Comparison of ENCODE assay signal across 13 cellular contexts in genomic region chr14:50333010-50333409, GRCh38. TPM values are rescaled to one million over a fixed set of nuclear protein-coding genes. Genes with fewer than 3 reads are reported as not detected.
DNase-seq lines count a peak whose midpoint lies in the region; ATAC-seq and TF ChIP-seq lines count a peak whose summit lies in the region.
"Had no signal": no experiment of that assay in that cellular context is flagged by ENCODE, and none has a peak within 500 bp of the region (broad histone marks: within the 10 kb centered on the region; RNA-seq: fewer than 3 reads in every experiment).

No MANE protein-coding gene starts in this region.

- peak; percentile 53 for ATAC-seq in sciatic nerve
- no peak for ATAC-seq in GM18907 (IDR thresholded peaks at IDR 0.05; ENCODE audit: unreplicated experiment)
- ATAC-seq: WTC11 had no signal

- H3K27ac ChIP-seq in adrenal gland (peak overlapping the region in 1 of 5 donors; percentile 33), tibial nerve (peak overlapping the region in 1 of 4 donors; percentile 8)
- H3K27ac ChIP-seq: parathyroid adenoma, tibial artery had no signal

- H3K9me3 ChIP-seq in adrenal gland (replicated peaks in 1 of 3) (no peaks in the 10 kb centered on the region), tibial nerve (no peaks in the 10 kb centered on the region)
- H3K9me3 ChIP-seq: tibial artery had no signal

- H3K36me3 ChIP-seq in adrenal gland (replicated peaks in 1 of 2) (peaks cover 0 to 3% of the 10 kb centered on the region in 2 donors), tibial nerve (peaks cover 0 to 25% (median 0%) of the 10 kb centered on the region in 3 donors)

- H3K4me1 ChIP-seq in adrenal gland (replicated peaks in 1 of 2) (peaks cover 0 to 25% of the 10 kb centered on the region in 2 donors), tibial nerve (peaks cover 0 to 29% (median 14%) of the 10 kb centered on the region in 4 donors)
- H3K4me1 ChIP-seq: parathyroid adenoma had no signal

- TF ChIP-seq EP300 in tibial nerve (IDR thresholded peaks at IDR 0.05): peak in 1 of 2 donors; percentile 43

- no peak for TF ChIP-seq CTCF in adrenal gland (IDR thresholded peaks at IDR 0.05)
- no peak for TF ChIP-seq CTCF in fibroblast of villous mesenchyme (IDR thresholded peaks at IDR 0.05; ENCODE audit: insufficient read depth, low read depth, low read length)
- no peak for TF ChIP-seq CTCF in tibial nerve (IDR thresholded peaks at IDR 0.05)

- H3K27me3 ChIP-seq in adrenal gland (no peaks in the 10 kb centered on the region), tibial nerve (no peaks in the 10 kb centered on the region)
- H3K27me3 ChIP-seq: tibial artery had no signal

- WGBS in adrenal gland, 4 donors: 16 to 37% (median 30%) methylated on average over 3 of the region's 3 CpGs
- 68 to 75% methylated on average over 3 of the region's 3 CpGs for WGBS in tibial nerve, 2 donors

- intact Hi-C loops in adrenal gland (cut with DNase I) (no loop called here), sciatic nerve (cut with DNase I) (no loop called here)

- peak; percentile 73 for DNase-seq in GM04503 (ENCODE audit: low read depth)
- DNase-seq in adrenal gland: peak in 6 of 7 donors; percentile 48 to 81 (median 70)
- DNase-seq in fibroblast of villous mesenchyme (ENCODE audit: low read depth): peak; percentile 92
- DNase-seq in sciatic nerve (ENCODE audit: low spot score): no peak
- no peak for DNase-seq in NCI-H526 (lab: John Stamatoyannopoulos, UW)
- DNase-seq in 8988T: no peak
- no peak for DNase-seq in tibial nerve (ENCODE audit: low spot score in 2 of 2)
- DNase-seq: effector CD4-positive, alpha-beta T cell; NCI-H446 treated with DMSO at 0.1 percent for 48 hours had no signal

- H3K4me3 ChIP-seq in adrenal gland (no peak overlapping the region), fibroblast of villous mesenchyme (ENCODE audit: low read depth, low read length) (no peak overlapping the region), tibial nerve (no peak overlapping the region)
- H3K4me3 ChIP-seq: tibial artery had no signal

- TF ChIP-seq POLR2A in adrenal gland (IDR thresholded peaks at IDR 0.05) (no peak), tibial nerve (IDR thresholded peaks at IDR 0.05) (no peak)

RNA-seq across cellular contexts. Expression of gene DMAC2L, which starts 20.9 kb away (rescaled TPM):
- total RNA-seq in adrenal gland (10 to 100 TPM in 6 of 8 donors, 1 to 10 TPM in 2; 4.8 to 19.9 (median 13.7) TPM), fibroblast of villous mesenchyme (3.5 and 5.2 TPM in 2 replicates), sciatic nerve (22.2 TPM), tibial nerve (10 to 100 TPM in 3 of 4 donors, 1 to 10 TPM in 1; 7.5 to 23.1 (median 20.4) TPM)
- 10 to 100 TPM in 2 of 3 donors, 1 to 10 TPM in 1; 9.4 to 15.0 (median 12.3) TPM for polyA plus RNA-seq in adrenal gland

RNA-seq across cellular contexts. Expression of gene L2HGDH, which starts 21.0 kb away (rescaled TPM):
- total RNA-seq in adrenal gland: 1 to 10 TPM; 1.3 to 8.9 (median 4.8) TPM
- 1 to 10 TPM; 1.2 to 5.7 (median 1.3) TPM for polyA plus RNA-seq in adrenal gland
- total RNA-seq in fibroblast of villous mesenchyme: 3.5 and 4.3 TPM in 2 replicates
- total RNA-seq in sciatic nerve: 4.6 TPM
- total RNA-seq in tibial nerve: 10 to 100 TPM in 1 of 4 donors, 1 to 10 TPM in 3; 2.0 to 16.2 (median 3.9) TPM

Comparison
In these comparisons a context has a peak if more than half of its experiments do, and no peak if none do; other contexts are left out.
1. DNase-seq: peak in GM04503 (single experiment), adrenal gland (6 of 7) and fibroblast of villous mesenchyme (single experiment); none in sciatic nerve (single experiment), NCI-H526 (0 of 2), 8988T (single experiment) and tibial nerve (0 of 2).